In the genomic region with DNA sequence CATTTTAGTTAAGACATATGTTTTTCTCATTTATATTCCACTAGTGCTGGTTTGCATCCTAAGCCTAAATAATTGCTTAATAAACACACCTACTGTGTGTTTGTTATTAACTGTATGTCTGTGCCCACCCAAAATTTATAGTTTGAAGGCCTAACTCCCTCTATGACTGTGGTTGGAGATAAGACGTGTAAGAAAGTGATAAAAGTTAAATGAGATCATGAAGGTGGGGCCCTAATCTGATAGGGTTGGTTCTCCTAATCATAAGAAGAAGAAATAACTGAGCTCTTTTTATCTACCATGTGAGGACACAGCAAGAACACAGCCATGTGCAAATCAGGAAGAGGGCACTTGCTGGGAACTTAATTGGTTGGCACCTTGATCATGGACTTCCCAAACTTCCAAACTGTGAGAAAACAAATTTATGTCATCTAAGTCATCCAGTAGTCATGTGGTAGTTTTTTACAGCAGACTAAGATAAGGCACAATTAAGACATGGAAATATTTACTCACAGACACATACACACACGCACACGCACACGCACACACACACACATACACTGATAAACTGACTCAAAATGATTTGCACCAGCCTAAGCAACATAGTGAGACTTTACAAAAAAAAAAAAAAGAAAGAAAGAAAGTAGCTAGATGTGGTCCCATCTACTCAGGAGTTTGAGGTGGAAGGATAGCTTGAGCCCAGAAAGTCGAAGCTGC, we compare ENCODE assay signal across 34 cellular contexts.
"Had no signal": no experiment of that assay in that cellular context is flagged by ENCODE, and none has a peak within 500 bp of the region (broad histone marks: within the 10 kb centered on the region; RNA-seq: fewer than 3 reads in every experiment).

No MANE protein-coding gene starts in this region.

- H3K27me3 ChIP-seq: adrenal gland, breast epithelium, cardiac muscle cell, colonic mucosa had no signal

- H3K9me3 Mint-ChIP-seq: activated B cell treated with CpG ODN at 0.5 μM for 24 hours; activated naive CD8-positive, alpha-beta T cell treated with anti-CD3 and anti-CD28 coated beads for 36 hours; T-helper 2 cell treated with Interferon-gamma antibody and Interleukin-4, amounts not matched to agents 5 μg/mL and 100 μg/mL, for 36 hours had no signal

- H3K9me3 ChIP-seq: adrenal gland, breast epithelium, colonic mucosa had no signal

- DNase-seq: activated B cell treated with CpG ODN at 0.5 μM for 24 hours; activated CD4-positive, alpha-beta T cell treated with anti-CD3 and anti-CD28 coated beads for 48 hours; activated CD4-positive, alpha-beta T cell treated with anti-CD3 and anti-CD28 coated beads, Interleukin-2, amount 50 U/mL, for 1 hour; activated CD4-positive, alpha-beta T cell treated with anti-CD3 and anti-CD28 coated beads, Interleukin-2, amount 50 U/mL, for 48 hours; activated CD8-positive, alpha-beta memory T cell treated with anti-CD3 and anti-CD28 coated beads for 24 hours; activated CD8-positive, alpha-beta T cell treated with anti-CD3 and anti-CD28 coated beads for 36 hours; activated effector memory CD4-positive, alpha-beta T cell treated with Interleukin-2 at 50 U/mL for 16 hours; activated gamma-delta T cell treated with Interleukin-2 at 50 U/mL for 16 hours; activated naive CD4-positive, alpha-beta T cell treated with anti-CD3 and anti-CD28 coated beads, Interleukin-2, amount 50 U/mL, for 16 hours; activated naive CD4-positive, alpha-beta T cell treated with Interleukin-2 at 50 U/mL for 16 hours; activated naive CD8-positive, alpha-beta T cell treated with anti-CD3 and anti-CD28 coated beads for 36 hours; activated naive CD8-positive, alpha-beta T cell treated with anti-CD3 and anti-CD28 coated beads, Interleukin-2, amount 50 U/mL, for 24 hours; activated T-cell treated with anti-CD3 and anti-CD28 coated beads, Interleukin-2, amount 50 U/mL, for 4 hours; adrenal gland; amygdala; aorta; central memory CD4-positive, alpha-beta T cell; cerebellar nuclear complex; colonic mucosa; effector CD8-positive, alpha-beta T cell; foreskin fibroblast; head of caudate nucleus; T-helper 1 cell; T-helper 17 cell; T1000; WERI-Rb-1 had no signal

- H3K27ac Mint-ChIP-seq: activated B cell treated with CpG ODN at 0.5 μM for 24 hours; activated CD8-positive, alpha-beta T cell treated with anti-CD3 and anti-CD28 coated beads for 36 hours; activated naive CD8-positive, alpha-beta T cell treated with anti-CD3 and anti-CD28 coated beads for 36 hours; activated naive CD8-positive, alpha-beta T cell treated with anti-CD3 and anti-CD28 coated beads, Interleukin-2, amount 50 U/mL, for 24 hours; activated T-helper 17 cell treated with anti-CD3 and anti-CD28 coated beads, Interleukin-2, amount 50 U/mL, for 72 hours; brain; T-helper 17 cell; T-helper 2 cell treated with Interferon-gamma antibody and Interleukin-4, amounts not matched to agents 5 μg/mL and 100 μg/mL, for 36 hours had no signal

- H3K4me1 ChIP-seq: adrenal gland, breast epithelium, colonic mucosa had no signal

- H3K4me3 Mint-ChIP-seq: activated B cell treated with CpG ODN at 0.5 μM for 24 hours; activated CD8-positive, alpha-beta T cell treated with anti-CD3 and anti-CD28 coated beads for 36 hours; activated naive CD8-positive, alpha-beta T cell treated with anti-CD3 and anti-CD28 coated beads for 36 hours; activated naive CD8-positive, alpha-beta T cell treated with anti-CD3 and anti-CD28 coated beads, Interleukin-2, amount 50 U/mL, for 24 hours; activated T-cell treated with anti-CD3 and anti-CD28 coated beads, Interleukin-2, amount 50 U/mL, for 4 hours; activated T-helper 17 cell treated with anti-CD3 and anti-CD28 coated beads, Interleukin-2, amount 50 U/mL, for 72 hours; brain; T-helper 17 cell; T-helper 2 cell treated with Interferon-gamma antibody and Interleukin-4, amounts not matched to agents 5 μg/mL and 100 μg/mL, for 36 hours had no signal

- H3K4me1 Mint-ChIP-seq: activated B cell treated with CpG ODN at 0.5 μM for 24 hours; activated naive CD8-positive, alpha-beta T cell treated with anti-CD3 and anti-CD28 coated beads for 36 hours; activated naive CD8-positive, alpha-beta T cell treated with anti-CD3 and anti-CD28 coated beads, Interleukin-2, amount 50 U/mL, for 24 hours; activated T-helper 17 cell treated with anti-CD3 and anti-CD28 coated beads, Interleukin-2, amount 50 U/mL, for 72 hours; T-helper 17 cell had no signal

- H3K36me3 Mint-ChIP-seq: activated naive CD8-positive, alpha-beta T cell treated with anti-CD3 and anti-CD28 coated beads for 36 hours; brain had no signal

- H3K27me3 Mint-ChIP-seq: activated B cell treated with CpG ODN at 0.5 μM for 24 hours; activated CD8-positive, alpha-beta T cell treated with anti-CD3 and anti-CD28 coated beads for 36 hours; activated naive CD8-positive, alpha-beta T cell treated with anti-CD3 and anti-CD28 coated beads for 36 hours; activated naive CD8-positive, alpha-beta T cell treated with anti-CD3 and anti-CD28 coated beads, Interleukin-2, amount 50 U/mL, for 24 hours; activated T-helper 17 cell treated with anti-CD3 and anti-CD28 coated beads, Interleukin-2, amount 50 U/mL, for 72 hours; brain; T-helper 17 cell had no signal

- H3K36me3 ChIP-seq: adrenal gland, breast epithelium, cardiac muscle cell, colonic mucosa, WERI-Rb-1 had no signal

- H3K4me3 ChIP-seq: adrenal gland, breast epithelium, cardiac muscle cell, colonic mucosa had no signal

- ATAC-seq: activated CD4-positive, CD25-positive, alpha-beta regulatory T cell treated with anti-CD3 and anti-CD28 coated beads, Interleukin-2, amount 50 U/mL, for 24 hours; activated CD8-positive, alpha-beta T cell treated with anti-CD3 and anti-CD28 coated beads for 36 hours; activated naive CD8-positive, alpha-beta T cell treated with anti-CD3 and anti-CD28 coated beads, Interleukin-2, amount 50 U/mL, for 24 hours; activated T-cell treated with anti-CD3 and anti-CD28 coated beads, Interleukin-2, amount 50 U/mL, for 4 hours; activated T-helper 17 cell treated with anti-CD3 and anti-CD28 coated beads, Interleukin-2, amount 50 U/mL, for 72 hours; esophagus mucosa; T-helper 17 cell had no signal

- H3K27ac ChIP-seq: adrenal gland, breast epithelium, cardiac muscle cell, colonic mucosa, epithelial cell of prostate, WERI-Rb-1 had no signal
